ENCODE assay signal across 1 cellular context in the genomic region with DNA sequence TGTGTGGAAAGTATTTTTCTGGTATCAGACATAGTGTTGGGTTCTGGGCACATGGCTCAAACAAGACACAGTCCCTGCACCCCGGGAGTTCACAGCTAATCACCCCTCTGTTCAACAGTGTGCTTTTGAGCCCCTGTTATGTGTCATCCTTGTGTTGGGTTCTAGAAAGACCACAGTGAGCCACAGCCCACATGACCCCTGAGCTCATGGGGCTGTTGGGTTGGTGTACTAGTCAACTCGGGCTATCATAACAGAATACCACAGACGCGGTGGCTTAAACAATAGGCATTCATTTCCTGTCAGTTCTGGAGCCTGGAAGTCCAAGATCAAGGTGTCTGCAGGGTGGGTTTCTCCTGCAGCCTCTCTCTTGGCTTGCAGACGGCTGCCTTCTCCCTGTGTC.
TF ChIP-seq lines count a peak whose summit lies in the region.

No MANE protein-coding gene starts in this region.

TF ChIP-seq in HepG2, 621 proteins besides CTCF, POLR2A, EP300 and RAD21 (continued from another document):
- no peak for TF ChIP-seq NR2F1 (CRISPR knock-in tag; IDR thresholded peaks at IDR 0.05)
- TF ChIP-seq ZNF232 (CRISPR knock-in tag; IDR thresholded peaks at IDR 0.05; ENCODE audit: borderline replicate concordance), result no peak
- no peak for TF ChIP-seq ZNF556 (CRISPR knock-in tag; IDR thresholded peaks at IDR 0.05; ENCODE audit: borderline replicate concordance)
- TF ChIP-seq POLR2AphosphoS5 (IDR thresholded peaks at IDR 0.05; ENCODE audit: low read depth, low read length), result no peak
- TF ChIP-seq, protein P1, sequence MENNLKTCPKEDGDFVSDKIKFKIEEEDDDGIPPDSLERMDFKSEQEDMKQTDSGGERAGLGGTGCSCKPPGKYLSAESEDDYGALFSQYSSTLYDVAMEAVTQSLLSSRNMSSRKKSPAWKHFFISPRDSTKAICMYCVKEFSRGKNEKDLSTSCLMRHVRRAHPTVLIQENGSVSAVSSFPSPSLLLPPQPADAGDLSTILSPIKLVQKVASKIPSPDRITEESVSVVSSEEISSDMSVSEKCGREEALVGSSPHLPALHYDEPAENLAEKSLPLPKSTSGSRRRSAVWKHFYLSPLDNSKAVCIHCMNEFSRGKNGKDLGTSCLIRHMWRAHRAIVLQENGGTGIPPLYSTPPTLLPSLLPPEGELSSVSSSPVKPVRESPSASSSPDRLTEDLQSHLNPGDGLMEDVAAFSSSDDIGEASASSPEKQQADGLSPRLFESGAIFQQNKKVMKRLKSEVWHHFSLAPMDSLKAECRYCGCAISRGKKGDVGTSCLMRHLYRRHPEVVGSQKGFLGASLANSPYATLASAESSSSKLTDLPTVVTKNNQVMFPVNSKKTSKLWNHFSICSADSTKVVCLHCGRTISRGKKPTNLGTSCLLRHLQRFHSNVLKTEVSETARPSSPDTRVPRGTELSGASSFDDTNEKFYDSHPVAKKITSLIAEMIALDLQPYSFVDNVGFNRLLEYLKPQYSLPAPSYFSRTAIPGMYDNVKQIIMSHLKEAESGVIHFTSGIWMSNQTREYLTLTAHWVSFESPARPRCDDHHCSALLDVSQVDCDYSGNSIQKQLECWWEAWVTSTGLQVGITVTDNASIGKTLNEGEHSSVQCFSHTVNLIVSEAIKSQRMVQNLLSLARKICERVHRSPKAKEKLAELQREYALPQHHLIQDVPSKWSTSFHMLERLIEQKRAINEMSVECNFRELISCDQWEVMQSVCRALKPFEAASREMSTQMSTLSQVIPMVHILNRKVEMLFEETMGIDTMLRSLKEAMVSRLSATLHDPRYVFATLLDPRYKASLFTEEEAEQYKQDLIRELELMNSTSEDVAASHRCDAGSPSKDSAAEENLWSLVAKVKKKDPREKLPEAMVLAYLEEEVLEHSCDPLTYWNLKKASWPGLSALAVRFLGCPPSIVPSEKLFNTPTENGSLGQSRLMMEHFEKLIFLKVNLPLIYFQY (CRISPR knock-in tag; IDR thresholded peaks at IDR 0.05; ENCODE audit: borderline replicate concordance), result no peak
- no peak for TF ChIP-seq KAT2B (IDR thresholded peaks at IDR 0.05; ENCODE audit: borderline replicate concordance, low read depth, low read length)
- TF ChIP-seq ZNF777 (CRISPR knock-in tag; IDR thresholded peaks at IDR 0.05), result no peak
